14 cellular contexts compared by ENCODE assay signal in the genomic region with DNA sequence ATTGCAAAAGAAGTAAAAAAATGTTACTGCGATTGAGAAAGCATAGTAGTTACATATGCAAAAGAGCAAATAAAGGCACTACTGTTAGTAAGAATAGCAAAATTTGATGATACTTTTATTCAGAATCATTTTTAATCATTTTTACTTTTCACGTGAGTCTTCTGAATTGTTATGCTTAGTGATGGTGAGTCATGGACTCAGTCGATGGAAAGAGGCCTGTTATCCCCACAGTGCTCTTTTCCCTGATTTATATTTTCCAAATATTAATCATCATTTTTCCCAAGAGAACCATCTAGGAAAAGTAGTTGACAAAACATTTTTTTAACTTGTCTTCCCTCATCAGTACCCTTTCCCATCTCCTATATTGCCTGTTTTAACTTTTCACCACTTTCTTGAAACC.
DNase-seq lines count a peak whose midpoint lies in the region; ATAC-seq and TF ChIP-seq lines count a peak whose summit lies in the region.
"Had no signal": no experiment of that assay in that cellular context is flagged by ENCODE, and none has a peak within 500 bp of the region (broad histone marks: within the 10 kb centered on the region; RNA-seq: fewer than 3 reads in every experiment).

No MANE protein-coding gene starts in this region.

- intact Hi-C loops in Right ventricle myocardium superior (cut with DNase I) = loop anchor here (10.0 kb wide), 1 partner anchor 49 kb away; no protein-coding TSS in a partner anchor

- no peaks in the 10 kb centered on the region for H3K27me3 Mint-ChIP-seq in T-helper 17 cell

- TF ChIP-seq CTCF in fibroblast of the aortic adventitia (IDR thresholded peaks at IDR 0.05; ENCODE audit: insufficient read depth, low read length) = no peak

- H3K9me3 ChIP-seq in T-helper 17 cell (ENCODE audit: control insufficient read depth, low read length, poor library complexity, severe bottlenecking) = no peaks in the 10 kb centered on the region

- peaks cover 20% of the 10 kb centered on the region for H3K36me3 Mint-ChIP-seq in T-helper 17 cell (ENCODE audit: low read depth)

- ATAC-seq in T-helper 17 cell (no peak), GM21526 (IDR thresholded peaks at IDR 0.05; ENCODE audit: low FRiP score, unreplicated experiment) (no peak), Right ventricle myocardium superior (ENCODE audit: poor library complexity) (no peak)
- ATAC-seq: Panc1 had no signal

- H3K4me1 Mint-ChIP-seq in T-helper 17 cell = peaks cover 6% of the 10 kb centered on the region

- DNase-seq in ELR (ENCODE audit: low read depth) = peak; percentile 47
- no peak for DNase-seq in T-helper 17 cell
- DNase-seq in fibroblast of the aortic adventitia (ENCODE audit: low read depth) = peak; percentile 36
- DNase-seq in stromal cell of bone marrow (ENCODE audit: low read depth) = peak; percentile 63
- no peak for DNase-seq in Right ventricle myocardium superior
- no peak for DNase-seq in stimulated activated CD4-positive, alpha-beta T cell treated with anti-CD3 and anti-CD28 coated beads, Interleukin-2, amount 100 ng/mL, for 48 hours
- DNase-seq: C1 segment of cervical spinal cord, GOT3, NCI-H1417 treated with DMSO at 0.1 percent for 48 hours, NCI-H2029, NCI-H2171 treated with DMSO at 0.1 percent for 48 hours, NCI-H446 treated with DMSO at 0.1 percent for 48 hours had no signal

- H3K4me3 ChIP-seq in fibroblast of the aortic adventitia (ENCODE audit: low read depth, low read length) = no peak overlapping the region

- H3K27ac Mint-ChIP-seq in T-helper 17 cell = peak overlapping the region; percentile 37

- H3K4me3 Mint-ChIP-seq in T-helper 17 cell = no peak overlapping the region

Comparison
In these comparisons a context has a peak if more than half of its experiments do, and no peak if none do; other contexts are left out.
1. DNase-seq: peak in ELR (single experiment), fibroblast of the aortic adventitia (single experiment) and stromal cell of bone marrow (single experiment); none in T-helper 17 cell (0 of 3), Right ventricle myocardium superior (single experiment) and stimulated activated CD4-positive, alpha-beta T cell treated with anti-CD3 and anti-CD28 coated beads, Interleukin-2, amount 100 ng/mL, for 48 hours (0 of 2).